ENCODE assay signal across 13 cellular contexts in genomic region chr4:48118081-48118480, GRCh38. TPM values are rescaled to one million over a fixed set of nuclear protein-coding genes. Genes with fewer than 3 reads are reported as not detected.
"Had no signal": no experiment of that assay in that cellular context is flagged by ENCODE, and none has a peak within 500 bp of the region (broad histone marks: within the 10 kb centered on the region; RNA-seq: fewer than 3 reads in every experiment).

No MANE protein-coding gene starts in this region.

- H3K9me3 ChIP-seq: thoracic aorta had no signal

- ATAC-seq: left lobe of liver; stimulated activated naive CD8-positive, alpha-beta T cell treated with anti-CD3 and anti-CD28 coated beads, Interleukin-15, amount 100 ng/mL, for 72 hours had no signal

- H3K4me3 Mint-ChIP-seq: activated CD4-positive, alpha-beta memory T cell treated with anti-CD3 and anti-CD28 coated beads for 36 hours; stimulated activated naive CD8-positive, alpha-beta T cell treated with anti-CD3 and anti-CD28 coated beads, Interleukin-15, amount 100 ng/mL, for 72 hours had no signal

- H3K27me3 Mint-ChIP-seq: activated CD4-positive, alpha-beta memory T cell treated with anti-CD3 and anti-CD28 coated beads for 36 hours; stimulated activated naive CD8-positive, alpha-beta T cell treated with anti-CD3 and anti-CD28 coated beads, Interleukin-15, amount 100 ng/mL, for 72 hours had no signal

- H3K9me3 Mint-ChIP-seq: activated CD4-positive, alpha-beta memory T cell treated with anti-CD3 and anti-CD28 coated beads for 36 hours; activated T-helper 2 cell treated with anti-CD3 and anti-CD28 coated beads, Interferon-gamma antibody, Interleukin-2, Interleukin-4, amounts not matched to agents 10 μg/mL and 5 μg/mL and 100 μg/mL, durations not matched to agents 14 hours and 24 hours and 36 hours; stimulated activated naive CD8-positive, alpha-beta T cell treated with anti-CD3 and anti-CD28 coated beads, Interleukin-15, amount 100 ng/mL, for 72 hours had no signal

- H3K36me3 ChIP-seq: cardiac muscle cell, thoracic aorta had no signal

- H3K4me3 ChIP-seq: cardiac muscle cell, thoracic aorta had no signal

- H3K27ac ChIP-seq: cardiac muscle cell, thoracic aorta had no signal

- DNase-seq: activated CD4-positive, alpha-beta memory T cell treated with anti-CD3 and anti-CD28 coated beads for 36 hours; activated CD4-positive, CD25-positive, alpha-beta regulatory T cell; activated CD8-positive, alpha-beta memory T cell treated with anti-CD3 and anti-CD28 coated beads, Interleukin-2, amount 50 U/mL, for 4 hours; foreskin melanocyte; head of caudate nucleus; stimulated activated CD4-positive, alpha-beta T cell treated with anti-CD3 and anti-CD28 coated beads, Interleukin-2, amount 100 ng/mL, for 48 hours; stimulated activated naive CD8-positive, alpha-beta T cell treated with anti-CD3 and anti-CD28 coated beads, Interleukin-15, amount 100 ng/mL, for 72 hours had no signal

- H3K27ac Mint-ChIP-seq: activated CD4-positive, alpha-beta memory T cell treated with anti-CD3 and anti-CD28 coated beads for 36 hours; activated T-helper 2 cell treated with anti-CD3 and anti-CD28 coated beads, Interferon-gamma antibody, Interleukin-2, Interleukin-4, amounts not matched to agents 10 μg/mL and 5 μg/mL and 100 μg/mL, durations not matched to agents 14 hours and 24 hours and 36 hours had no signal

- H3K27me3 ChIP-seq: cardiac muscle cell had no signal

RNA-seq across cellular contexts. Expression of gene TXK, which starts 16.0 kb away (rescaled TPM):
- total RNA-seq: SK-MEL-5 had no signal
- polyA plus RNA-seq: neural cell had no signal
